36 cellular contexts compared by ENCODE assay signal in the genomic region with DNA sequence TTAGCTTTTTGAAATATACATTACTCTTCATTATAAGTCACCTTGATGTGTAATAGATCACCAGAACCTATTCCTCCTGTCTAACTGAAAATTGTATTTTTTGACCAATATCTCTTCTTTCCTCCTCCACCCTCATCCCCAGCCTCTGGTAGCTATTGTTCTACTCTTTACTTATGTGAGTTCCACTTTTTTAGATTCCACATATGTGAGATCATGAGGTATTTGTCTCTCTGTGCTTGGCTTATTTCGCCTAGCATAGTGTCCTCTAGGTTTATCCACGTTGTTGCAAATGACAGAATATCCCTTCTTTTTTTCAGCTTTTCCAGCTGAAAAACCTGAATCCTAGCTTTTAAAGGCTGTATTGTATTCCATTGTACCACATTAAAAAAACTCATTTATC.
"Had no signal": no experiment of that assay in that cellular context is flagged by ENCODE, and none has a peak within 500 bp of the region (broad histone marks: within the 10 kb centered on the region; RNA-seq: fewer than 3 reads in every experiment).

No MANE protein-coding gene starts in this region.

- DNase-seq: activated B cell treated with CpG ODN at 0.5 μM for 24 hours; activated CD4-positive, alpha-beta memory T cell treated with anti-CD3 and anti-CD28 coated beads for 36 hours; activated CD4-positive, alpha-beta T cell treated with anti-CD3 and anti-CD28 coated beads for 4 hours; activated CD4-positive, alpha-beta T cell treated with anti-CD3 and anti-CD28 coated beads, Interleukin-2, amount 10 ng/mL, durations not matched to agents 24 days and 14 days; activated CD4-positive, alpha-beta T cell treated with anti-CD3 and anti-CD28 coated beads, Interleukin-2, amount 50 U/mL, for 1 hour; activated CD4-positive, alpha-beta T cell treated with anti-CD3 and anti-CD28 coated beads, Interleukin-2, amount 50 U/mL, for 4 hours; activated CD4-positive, CD25-positive, alpha-beta regulatory T cell treated with anti-CD3 and anti-CD28 coated beads, Interleukin-2, amount 50 U/mL, for 72 hours; activated CD8-positive, alpha-beta memory T cell treated with anti-CD3 and anti-CD28 coated beads, Interleukin-2, amount 50 U/mL, for 4 hours; activated CD8-positive, alpha-beta T cell treated with anti-CD3 and anti-CD28 coated beads for 36 hours; activated effector memory CD4-positive, alpha-beta T cell treated with anti-CD3 and anti-CD28 coated beads, Interleukin-2, amount 50 U/mL, for 16 hours; activated gamma-delta T cell treated with Interleukin-2 at 50 U/mL for 16 hours; activated naive CD4-positive, alpha-beta T cell; activated naive CD4-positive, alpha-beta T cell treated with anti-CD3 and anti-CD28 coated beads for 36 hours; activated naive CD4-positive, alpha-beta T cell treated with anti-CD3 and anti-CD28 coated beads, Interleukin-2, amount 50 U/mL, for 16 hours; activated naive CD8-positive, alpha-beta T cell treated with anti-CD3 and anti-CD28 coated beads for 36 hours; activated T-cell treated with anti-CD3 and anti-CD28 coated beads for 4 hours; activated T-cell treated with anti-CD3 and anti-CD28 coated beads, Interleukin-2, amount 50 U/mL, for 1 hour; activated T-cell treated with anti-CD3 and anti-CD28 coated beads, Interleukin-2, amount 50 U/mL, for 4 hours; activated T-cell treated with anti-CD3 and anti-CD28 coated beads, Interleukin-2, amount 50 U/mL, for 72 hours; adrenal gland; amygdala; anterior cingulate cortex; caudate nucleus; cerebellar nuclear complex; T-cell; T-helper 17 cell; T-helper 9 cell had no signal

- H3K9me3 Mint-ChIP-seq: activated CD4-positive, alpha-beta memory T cell treated with anti-CD3 and anti-CD28 coated beads for 36 hours; activated CD4-positive, alpha-beta T cell treated with anti-CD3 and anti-CD28 coated beads, Interleukin-2, amount 10 ng/mL, durations not matched to agents 24 days and 14 days; activated naive CD4-positive, alpha-beta T cell treated with anti-CD3 and anti-CD28 coated beads for 36 hours; activated naive CD8-positive, alpha-beta T cell treated with anti-CD3 and anti-CD28 coated beads for 36 hours; activated T-cell treated with anti-CD3 and anti-CD28 coated beads, Interleukin-2, amount 50 U/mL, for 72 hours; activated T-helper 1 cell treated with anti-CD3 and anti-CD28 coated beads, Interleukin-12 subunit alpha, Interleukin-12 subunit beta, Interleukin-2, Interleukin-4 antibody, amounts not matched to agents 30 ng/mL and 10 ng/mL and 1 ng/mL, durations not matched to agents 14 hours and 24 hours and 36 hours; activated T-helper 17 cell treated with anti-CD3 and anti-CD28 coated beads, Interleukin-2, amount 50 U/mL, for 72 hours; brain; T-helper 2 cell treated with Interferon-gamma antibody and Interleukin-4, amounts not matched to agents 5 μg/mL and 100 μg/mL, for 36 hours had no signal

- H3K4me3 Mint-ChIP-seq: activated B cell treated with CpG ODN at 0.5 μM for 24 hours; activated CD4-positive, alpha-beta memory T cell treated with anti-CD3 and anti-CD28 coated beads for 36 hours; activated CD4-positive, alpha-beta T cell treated with anti-CD3 and anti-CD28 coated beads, Interleukin-2, amount 10 ng/mL, durations not matched to agents 24 days and 14 days; activated CD8-positive, alpha-beta T cell treated with anti-CD3 and anti-CD28 coated beads for 36 hours; activated naive CD4-positive, alpha-beta T cell treated with anti-CD3 and anti-CD28 coated beads for 36 hours; activated naive CD8-positive, alpha-beta T cell treated with anti-CD3 and anti-CD28 coated beads for 36 hours; activated T-cell treated with anti-CD3 and anti-CD28 coated beads, Interleukin-2, amount 50 U/mL, for 4 hours; activated T-cell treated with anti-CD3 and anti-CD28 coated beads, Interleukin-2, amount 50 U/mL, for 72 hours; activated T-helper 1 cell treated with anti-CD3 and anti-CD28 coated beads, Interleukin-12 subunit alpha, Interleukin-12 subunit beta, Interleukin-2, Interleukin-4 antibody, amounts not matched to agents 30 ng/mL and 10 ng/mL and 1 ng/mL, durations not matched to agents 14 hours and 24 hours and 36 hours; activated T-helper 17 cell treated with anti-CD3 and anti-CD28 coated beads, Interleukin-2, amount 50 U/mL, for 72 hours; brain; central memory CD8-positive, alpha-beta T cell; T-cell; T-helper 17 cell; T-helper 2 cell treated with Interferon-gamma antibody and Interleukin-4, amounts not matched to agents 5 μg/mL and 100 μg/mL, for 36 hours had no signal

- H3K27me3 ChIP-seq: adrenal gland, ascending aorta, cardiac muscle cell had no signal

- H3K36me3 Mint-ChIP-seq: activated CD4-positive, alpha-beta memory T cell treated with anti-CD3 and anti-CD28 coated beads for 36 hours; activated naive CD4-positive, alpha-beta T cell treated with anti-CD3 and anti-CD28 coated beads, Interleukin-2, amount 50 U/mL, for 72 hours; activated naive CD8-positive, alpha-beta T cell treated with anti-CD3 and anti-CD28 coated beads for 36 hours; T-cell had no signal

- H3K27ac Mint-ChIP-seq: activated B cell treated with CpG ODN at 0.5 μM for 24 hours; activated CD4-positive, alpha-beta memory T cell treated with anti-CD3 and anti-CD28 coated beads for 36 hours; activated CD4-positive, alpha-beta T cell treated with anti-CD3 and anti-CD28 coated beads, Interleukin-2, amount 10 ng/mL, durations not matched to agents 24 days and 14 days; activated CD8-positive, alpha-beta T cell treated with anti-CD3 and anti-CD28 coated beads for 36 hours; activated naive CD4-positive, alpha-beta T cell treated with anti-CD3 and anti-CD28 coated beads for 36 hours; activated naive CD4-positive, alpha-beta T cell treated with anti-CD3 and anti-CD28 coated beads, Interleukin-2, amount 50 U/mL, for 72 hours; activated naive CD8-positive, alpha-beta T cell treated with anti-CD3 and anti-CD28 coated beads for 36 hours; activated T-cell treated with anti-CD3 and anti-CD28 coated beads, Interleukin-2, amount 50 U/mL, for 72 hours; activated T-helper 1 cell treated with anti-CD3 and anti-CD28 coated beads, Interleukin-12 subunit alpha, Interleukin-12 subunit beta, Interleukin-2, Interleukin-4 antibody, amounts not matched to agents 30 ng/mL and 10 ng/mL and 1 ng/mL, durations not matched to agents 14 hours and 24 hours and 36 hours; activated T-helper 17 cell treated with anti-CD3 and anti-CD28 coated beads, Interleukin-2, amount 50 U/mL, for 72 hours; brain; T-cell; T-helper 17 cell; T-helper 2 cell treated with Interferon-gamma antibody and Interleukin-4, amounts not matched to agents 5 μg/mL and 100 μg/mL, for 36 hours had no signal

- H3K4me3 ChIP-seq: adrenal gland, ascending aorta, cardiac muscle cell had no signal

- H3K4me1 Mint-ChIP-seq: activated B cell treated with CpG ODN at 0.5 μM for 24 hours; activated CD4-positive, alpha-beta T cell treated with anti-CD3 and anti-CD28 coated beads, Interleukin-2, amount 10 ng/mL, durations not matched to agents 24 days and 14 days; activated naive CD8-positive, alpha-beta T cell treated with anti-CD3 and anti-CD28 coated beads for 36 hours; activated T-helper 17 cell treated with anti-CD3 and anti-CD28 coated beads, Interleukin-2, amount 50 U/mL, for 72 hours; central memory CD8-positive, alpha-beta T cell; T-cell; T-helper 17 cell had no signal

- H3K27ac ChIP-seq: adrenal gland, ascending aorta, cardiac muscle cell, VCaP had no signal

- H3K4me1 ChIP-seq: adrenal gland, ascending aorta had no signal

- H3K27me3 Mint-ChIP-seq: activated B cell treated with CpG ODN at 0.5 μM for 24 hours; activated CD4-positive, alpha-beta memory T cell treated with anti-CD3 and anti-CD28 coated beads for 36 hours; activated CD4-positive, alpha-beta T cell treated with anti-CD3 and anti-CD28 coated beads, Interleukin-2, amount 10 ng/mL, durations not matched to agents 24 days and 14 days; activated CD8-positive, alpha-beta T cell treated with anti-CD3 and anti-CD28 coated beads for 36 hours; activated naive CD8-positive, alpha-beta T cell treated with anti-CD3 and anti-CD28 coated beads for 36 hours; activated T-helper 17 cell treated with anti-CD3 and anti-CD28 coated beads, Interleukin-2, amount 50 U/mL, for 72 hours; central memory CD8-positive, alpha-beta T cell; T-cell; T-helper 17 cell had no signal

- H3K36me3 ChIP-seq: adrenal gland, ascending aorta, cardiac muscle cell had no signal

- H3K9me3 ChIP-seq: adrenal gland, ascending aorta had no signal
